Comparison of ENCODE assay signal across 16 cellular contexts in the genomic region with DNA sequence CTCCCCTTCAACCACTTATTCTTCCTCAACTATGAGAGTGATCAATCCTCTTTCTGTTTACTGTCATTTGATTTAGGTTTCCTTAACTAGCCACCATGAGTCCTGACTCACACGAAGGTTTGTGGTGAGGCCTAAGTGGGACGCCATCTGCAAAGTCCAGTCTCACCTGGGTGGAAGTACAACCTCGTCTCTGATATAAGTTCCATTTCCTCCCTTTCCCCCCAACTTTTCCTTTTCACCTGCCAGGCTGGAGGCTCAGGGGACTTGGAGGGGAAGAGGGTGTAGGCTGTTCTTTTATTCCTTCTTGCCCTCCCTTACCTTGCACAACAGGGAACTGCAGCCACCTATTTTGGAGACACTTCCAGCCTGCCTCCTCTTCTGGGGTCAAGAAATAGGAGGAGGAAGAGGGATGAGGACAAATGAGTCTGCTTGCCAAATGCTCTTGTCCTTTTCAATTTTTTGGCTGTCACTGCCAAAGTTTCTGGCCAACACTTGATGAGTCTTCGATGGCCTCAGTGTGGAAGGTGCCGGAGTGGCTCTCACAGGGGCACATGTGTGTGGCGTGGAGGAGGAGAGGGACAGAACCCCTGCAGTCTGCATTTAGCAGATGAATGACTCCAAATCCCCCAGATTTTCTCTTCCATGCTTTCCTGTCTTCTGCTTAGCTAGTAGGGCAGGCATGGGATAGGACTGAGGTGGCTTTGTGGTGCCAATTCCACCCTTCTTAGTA.
DNase-seq lines count a peak whose midpoint lies in the region; ATAC-seq and TF ChIP-seq lines count a peak whose summit lies in the region.
"Had no signal": no experiment of that assay in that cellular context is flagged by ENCODE, and none has a peak within 500 bp of the region (broad histone marks: within the 10 kb centered on the region; RNA-seq: fewer than 3 reads in every experiment).

No MANE protein-coding gene starts in this region.

- H3K9me3 Mint-ChIP-seq in osteocyte (ENCODE audit: unreplicated experiment), result no peaks in the 10 kb centered on the region
- peaks cover 0 to 14% of the 10 kb centered on the region in 2 donors for H3K9me3 Mint-ChIP-seq in activated naive CD4-positive, alpha-beta T cell treated with anti-CD3 and anti-CD28 coated beads, Interleukin-2, amount 50 U/mL, for 72 hours

- no peaks in the 10 kb centered on the region for H3K4me1 Mint-ChIP-seq in osteocyte (ENCODE audit: unreplicated experiment)

- intact Hi-C loops in right cardiac atrium (cut with DNase I), result no loop called here

- peaks cover 0 to 3% of the 10 kb centered on the region in 2 donors for H3K9me3 ChIP-seq in right atrium auricular region
- no peaks in the 10 kb centered on the region for H3K9me3 ChIP-seq in right cardiac atrium (ENCODE audit: control insufficient read depth, low read length)
- H3K9me3 ChIP-seq: HAP-1 had no signal

- DNase-seq in right atrium auricular region (ENCODE audit: low spot score) (peak; percentile 30), right cardiac atrium (no peak), coronary artery (ENCODE audit: low spot score) (peak; percentile 40), osteocyte (ENCODE audit: extremely low spot score, unreplicated experiment) (peak; percentile 46)
- no peak for DNase-seq in activated naive CD4-positive, alpha-beta T cell treated with anti-CD3 and anti-CD28 coated beads, Interleukin-2, amount 50 U/mL, for 72 hours (ENCODE audit: low spot score in 2 of 2)
- DNase-seq in stimulated activated CD4-positive, alpha-beta T cell treated with anti-CD3 and anti-CD28 coated beads, Interleukin-2, amount 100 ng/mL, for 24 hours, result no peak
- DNase-seq: AML-193; Caco-2; CD4-positive, alpha-beta T cell; GDM1; IMR-90 had no signal

- no peaks in the 10 kb centered on the region for H3K36me3 ChIP-seq in right atrium auricular region
- H3K36me3 ChIP-seq: HAP-1 had no signal

- no peak overlapping the region for H3K4me3 Mint-ChIP-seq in osteocyte (ENCODE audit: unreplicated experiment)
- H3K4me3 Mint-ChIP-seq: CD4-positive, alpha-beta T cell had no signal

- no peak overlapping the region for H3K27ac ChIP-seq in right atrium auricular region
- H3K27ac ChIP-seq in right cardiac atrium (ENCODE audit: low read length), result no peak overlapping the region
- no peak overlapping the region for H3K27ac ChIP-seq in coronary artery
- H3K27ac ChIP-seq: 22Rv1, A549, C4-2B had no signal

- H3K27me3 Mint-ChIP-seq in osteocyte (ENCODE audit: unreplicated experiment), result peaks cover 6% of the 10 kb centered on the region

- ATAC-seq in right cardiac atrium (no peak), HG03520 (IDR thresholded peaks at IDR 0.05; ENCODE audit: unreplicated experiment) (no peak)
- ATAC-seq in activated naive CD4-positive, alpha-beta T cell treated with anti-CD3 and anti-CD28 coated beads, Interleukin-2, amount 50 U/mL, for 72 hours, result no peak
- ATAC-seq: A549 had no signal

- H3K27me3 ChIP-seq in right atrium auricular region, result no peaks in the 10 kb centered on the region
- no peaks in the 10 kb centered on the region for H3K27me3 ChIP-seq in right cardiac atrium (ENCODE audit: control insufficient read depth, insufficient read depth)

- no peak overlapping the region for H3K27ac Mint-ChIP-seq in osteocyte (ENCODE audit: unreplicated experiment)
- no peak overlapping the region for H3K27ac Mint-ChIP-seq in activated naive CD4-positive, alpha-beta T cell treated with anti-CD3 and anti-CD28 coated beads, Interleukin-2, amount 50 U/mL, for 72 hours
- H3K27ac Mint-ChIP-seq: CD4-positive, alpha-beta T cell had no signal

- WGBS in right cardiac atrium, result 65% methylated on average over 6 of the region's 6 CpGs

- no peak overlapping the region for H3K4me3 ChIP-seq in right atrium auricular region
- H3K4me3 ChIP-seq in right cardiac atrium (ENCODE audit: low read length), result no peak overlapping the region
- H3K4me3 ChIP-seq in coronary artery, result no peak overlapping the region
- H3K4me3 ChIP-seq: A549, HAP-1 had no signal

- TF ChIP-seq CTCF in right atrium auricular region (IDR thresholded peaks at IDR 0.05) (no peak), coronary artery (IDR thresholded peaks at IDR 0.05) (no peak), osteocyte (IDR thresholded peaks at IDR 0.05) (no peak)

- H3K4me1 ChIP-seq in right atrium auricular region, result no peaks in the 10 kb centered on the region
- no peaks in the 10 kb centered on the region for H3K4me1 ChIP-seq in right cardiac atrium (ENCODE audit: control insufficient read depth, insufficient read depth, low read length)
- H3K4me1 ChIP-seq: A549, Caco-2, HAP-1 had no signal

- no peaks in the 10 kb centered on the region for H3K36me3 Mint-ChIP-seq in osteocyte (ENCODE audit: unreplicated experiment)
- H3K36me3 Mint-ChIP-seq in activated naive CD4-positive, alpha-beta T cell treated with anti-CD3 and anti-CD28 coated beads, Interleukin-2, amount 50 U/mL, for 72 hours, result no peaks in the 10 kb centered on the region

Comparison
In these comparisons a context has a peak if more than half of its experiments do, and no peak if none do; other contexts are left out.
1. DNase-seq: peak in right atrium auricular region (single experiment), coronary artery (single experiment) and osteocyte (single experiment); none in right cardiac atrium (0 of 3), activated naive CD4-positive, alpha-beta T cell treated with anti-CD3 and anti-CD28 coated beads, Interleukin-2, amount 50 U/mL, for 72 hours (0 of 2) and stimulated activated CD4-positive, alpha-beta T cell treated with anti-CD3 and anti-CD28 coated beads, Interleukin-2, amount 100 ng/mL, for 24 hours (0 of 2).